In genomic region chr4:860561-860960, GRCh38 we compare ENCODE assay signal across 14 cellular contexts. TPM values are rescaled to one million over a fixed set of nuclear protein-coding genes. Genes with fewer than 3 reads are reported as not detected.
A peak's percentile ranks its signal among the peaks of the same experiment; 100 is the strongest.
DNase-seq lines count a peak whose midpoint lies in the region; ATAC-seq, FAIRE-seq and TF ChIP-seq lines count a peak whose summit lies in the region.
"Had no signal": no experiment of that assay in that cellular context is flagged by ENCODE, and none has a peak within 500 bp of the region (broad histone marks: within the 10 kb centered on the region; RNA-seq: fewer than 3 reads in every experiment).

No MANE protein-coding gene starts in this region.

- TF ChIP-seq CTCF in heart right ventricle (IDR thresholded peaks at IDR 0.05), result no peak
- TF ChIP-seq CTCF in bronchial epithelial cell (IDR thresholded peaks at IDR 0.05; ENCODE audit: insufficient read depth, low read length, severe bottlenecking), result no peak
- no peak for TF ChIP-seq CTCF in kidney (IDR thresholded peaks at IDR 0.05; ENCODE audit: borderline replicate concordance, extremely low read depth, insufficient read depth)

- H3K27ac ChIP-seq in heart right ventricle, result no peak overlapping the region
- no peak overlapping the region for H3K27ac ChIP-seq in kidney (ENCODE audit: low read depth in 2 of 2, low read length in 2 of 2)
- H3K27ac ChIP-seq in aorta (ENCODE audit: low read depth in 1 of 2, low read length in 2 of 2), result no peak overlapping the region
- H3K27ac ChIP-seq: BLaER1 treated with 17β-estradiol and CSF1 and Interleukin-3, amounts not matched to agents 10 nM and 100 nM had no signal

- intact Hi-C loops in Right ventricle myocardium inferior (cut with DNase I) (no loop called here), heart right ventricle (cut with DNase I) (no loop called here), kidney (cut with DNase I) (no loop called here), aorta (cut with DNase I) (no loop called here)

- H3K4me1 ChIP-seq in heart right ventricle, result no peaks in the 10 kb centered on the region
- H3K4me1 ChIP-seq in kidney (ENCODE audit: control insufficient read depth in 1 of 2, insufficient read depth in 1 of 2, low read depth in 1 of 2, low read length in 2 of 2), result no peaks in the 10 kb centered on the region
- H3K4me1 ChIP-seq in aorta (ENCODE audit: control insufficient read depth in 1 of 2, insufficient read depth in 2 of 2, low read length in 2 of 2), result no peaks in the 10 kb centered on the region
- H3K4me1 ChIP-seq: BLaER1 treated with 17β-estradiol and CSF1 and Interleukin-3, amounts not matched to agents 10 nM and 100 nM had no signal

- peak; percentile 77 for FAIRE-seq in bronchial epithelial cell (lab: Jason Lieb, UNC)
- no peak for FAIRE-seq in kidney (lab: Jason Lieb, UNC)
- FAIRE-seq: GM18507 had no signal

- H3K9ac ChIP-seq in kidney (ENCODE audit: low read length in 2 of 2), result no peak overlapping the region
- H3K9ac ChIP-seq: BLaER1 treated with 17β-estradiol and CSF1 and Interleukin-3, amounts not matched to agents 10 nM and 100 nM had no signal

- peaks cover 0 to 7% (median 0%) of the 10 kb centered on the region in 11 donors for H3K9me3 ChIP-seq in heart right ventricle
- H3K9me3 ChIP-seq in kidney (ENCODE audit: control insufficient read depth in 1 of 2, low read length in 2 of 2), result peaks cover 0 to 3% of the 10 kb centered on the region in 2 donors
- peaks cover 1% of the 10 kb centered on the region for H3K9me3 ChIP-seq in aorta (ENCODE audit: control insufficient read depth, low read length)

- H3K27me3 ChIP-seq in heart right ventricle, result no peaks in the 10 kb centered on the region
- no peaks in the 10 kb centered on the region for H3K27me3 ChIP-seq in bronchial epithelial cell (ENCODE audit: control insufficient read depth, insufficient read depth, low read length)
- no peaks in the 10 kb centered on the region for H3K27me3 ChIP-seq in aorta (ENCODE audit: control insufficient read depth in 1 of 2, insufficient read depth in 2 of 2, low read length in 1 of 2)
- H3K27me3 ChIP-seq: BLaER1 treated with 17β-estradiol and CSF1 and Interleukin-3, amounts not matched to agents 10 nM and 100 nM had no signal

- no peak for ATAC-seq in Right ventricle myocardium inferior
- no peak for ATAC-seq in heart right ventricle
- no peak for ATAC-seq in aorta (ENCODE audit: low FRiP score)
- ATAC-seq in GM18517 (IDR thresholded peaks at IDR 0.05; ENCODE audit: unreplicated experiment), result no peak
- ATAC-seq: GM23338 had no signal

- 96 to 98% methylated on average over 21 of the region's 21 CpGs for WGBS in heart right ventricle, 2 donors
- 94 to 96% methylated on average over 21 of the region's 21 CpGs for WGBS in aorta, 2 donors

- H3K4me3 ChIP-seq in heart right ventricle, result no peak overlapping the region
- no peak overlapping the region for H3K4me3 ChIP-seq in bronchial epithelial cell (ENCODE audit: low read depth, low read length)
- no peak overlapping the region for H3K4me3 ChIP-seq in kidney (ENCODE audit: low read length in 2 of 2)
- H3K4me3 ChIP-seq in aorta (ENCODE audit: low read length in 2 of 2), result no peak overlapping the region
- H3K4me3 ChIP-seq: BLaER1 treated with 17β-estradiol and CSF1 and Interleukin-3, amounts not matched to agents 10 nM and 100 nM; GM23338 had no signal

- peaks cover 0 to 95% (median 72%) of the 10 kb centered on the region in 9 donors for H3K36me3 ChIP-seq in heart right ventricle
- H3K36me3 ChIP-seq in bronchial epithelial cell (ENCODE audit: control insufficient read depth, insufficient read depth, low read length), result peaks cover 27% of the 10 kb centered on the region
- peaks cover 27 to 31% of the 10 kb centered on the region in 2 donors for H3K36me3 ChIP-seq in kidney (ENCODE audit: control insufficient read depth in 1 of 2, insufficient read depth in 2 of 2, low read length in 2 of 2)
- peaks cover 3 to 13% of the 10 kb centered on the region in 2 donors for H3K36me3 ChIP-seq in aorta (ENCODE audit: control insufficient read depth in 1 of 2, insufficient read depth in 2 of 2, low read length in 1 of 2)

- peak; percentile 27 for DNase-seq in Right ventricle myocardium inferior (ENCODE audit: missing footprints)
- DNase-seq in heart right ventricle, result no peak
- DNase-seq in bronchial epithelial cell (ENCODE audit: low read depth), result no peak
- peak; percentile 41 for DNase-seq in kidney
- DNase-seq in aorta, result peak; percentile 26 to 32
- DNase-seq in AML-193 (lab: John Stamatoyannopoulos, UW), result no peak
- DNase-seq: 8988T; CD4-positive, CD25-positive, alpha-beta regulatory T cell; DMS53; GF-D8 had no signal

RNA-seq across cellular contexts. Expression of gene CPLX1, which starts 34.6 kb away (rescaled TPM):
- total RNA-seq in Right ventricle myocardium inferior (3.1 TPM), heart right ventricle (1 to 10 TPM; 1.5 to 4.8 (median 2.2) TPM), bronchial epithelial cell (not detected in 2 replicates), kidney (10.2 TPM), aorta (10 to 100 TPM in 1 of 2 donors, 1 to 10 TPM in 1; 5.2 to 13.7 TPM)
- polyA plus RNA-seq in heart right ventricle (10 to 100 TPM in 1 of 2 donors, 1 to 10 TPM in 1; 2.1 to 10.8 TPM), kidney (ENCODE audit: insufficient read depth, low read depth, low replicate concordance) (3.9 TPM), aorta (under 1 TPM; 0.13 to 0.50 TPM)

Comparison
In these comparisons a context has a peak if more than half of its experiments do, and no peak if none do; other contexts are left out.
1. DNase-seq: peak in Right ventricle myocardium inferior (single experiment), kidney (single experiment) and aorta (2 of 2); none in heart right ventricle (0 of 2), bronchial epithelial cell (single experiment) and AML-193 (0 of 2).